Comparison of ENCODE assay signal across 8 cellular contexts in genomic region chr6:117976030-117976651, GRCh38.
A peak's percentile ranks its signal among the peaks of the same experiment; 100 is the strongest.
DNase-seq lines count a peak whose midpoint lies in the region; ATAC-seq and TF ChIP-seq lines count a peak whose summit lies in the region.

No MANE protein-coding gene starts in this region.

- H3K36me3 ChIP-seq in brain microvascular endothelial cell (replicated peaks), result no peaks in the 10 kb centered on the region

- peak; percentile 65 for TF ChIP-seq CTCF in brain microvascular endothelial cell (IDR thresholded peaks at IDR 0.05; ENCODE audit: low read depth, low read length, missing control alignments)

- no peak for DNase-seq in Right ventricle myocardium superior
- no peak for DNase-seq in cardiac septum (ENCODE audit: low spot score)
- DNase-seq in NCI-H524 (lab: John Stamatoyannopoulos, UW), result peak; percentile 35 to 70
- peak; percentile 18 for DNase-seq in brain microvascular endothelial cell
- peak; percentile 38 for DNase-seq in kidney glomerular epithelial cell (lab: John Stamatoyannopoulos, UW)
- DNase-seq in activated gamma-delta T cell treated with Interleukin-2 at 50 U/mL for 16 hours, result no peak

- intact Hi-C loops in Right ventricle myocardium superior (cut with DNase I) (loop anchor here (5.0 to 10.0 kb wide), 2 partner anchors 291 to 609 kb away; no protein-coding TSS in a partner anchor), cardiac septum (cut with DNase I) (loop anchor here (5.0 kb wide), 2 partner anchors 286 to 306 kb away; no protein-coding TSS in a partner anchor)

- no peak overlapping the region for H3K4me3 ChIP-seq in brain microvascular endothelial cell (ENCODE audit: low read depth, low read length)

- H3K27me3 ChIP-seq in brain microvascular endothelial cell (replicated peaks), result no peaks in the 10 kb centered on the region

- peak; percentile 62 for ATAC-seq in Right ventricle myocardium superior (ENCODE audit: poor library complexity)
- peak; percentile 54 for ATAC-seq in HG03460 (IDR thresholded peaks at IDR 0.05; ENCODE audit: unreplicated experiment)
- ATAC-seq in HG03039 (IDR thresholded peaks at IDR 0.05; ENCODE audit: unreplicated experiment), result no peak

- in situ Hi-C loops in brain microvascular endothelial cell (cut with HindIII; ENCODE audit: low pct_ligation_motif_present, low sequenced_read_pairs), result no loop called here

- H3K27ac ChIP-seq in brain microvascular endothelial cell, result no peak overlapping the region

Comparison
In these comparisons a context has a peak if more than half of its experiments do, and no peak if none do; other contexts are left out.
1. DNase-seq: peak in NCI-H524 (2 of 2), brain microvascular endothelial cell (single experiment) and kidney glomerular epithelial cell (single experiment); none in Right ventricle myocardium superior (single experiment), cardiac septum (single experiment) and activated gamma-delta T cell treated with Interleukin-2 at 50 U/mL for 16 hours (single experiment).